In genomic region chrX:16479206-16479869, GRCh38 we compare ENCODE assay signal across 17 cellular contexts.
A peak's percentile ranks its signal among the peaks of the same experiment; 100 is the strongest.
DNase-seq lines count a peak whose midpoint lies in the region; ATAC-seq and TF ChIP-seq lines count a peak whose summit lies in the region.
"Had no signal": no experiment of that assay in that cellular context is flagged by ENCODE, and none has a peak within 500 bp of the region (broad histone marks: within the 10 kb centered on the region; RNA-seq: fewer than 3 reads in every experiment).

No MANE protein-coding gene starts in this region.

- no TSS peak for BruUV-seq in HCT116 (replicated peaks; lab: Mats Ljungman, UMichigan)

- H3K4me3 Mint-ChIP-seq in activated T-helper 17 cell treated with anti-CD3 and anti-CD28 coated beads, Interleukin-2, amount 50 U/mL, for 72 hours, result peak overlapping the region; percentile 44
- H3K4me3 Mint-ChIP-seq: activated B cell treated with CpG ODN at 0.5 μM for 24 hours; activated naive CD8-positive, alpha-beta T cell treated with anti-CD3 and anti-CD28 coated beads, Interleukin-2, amount 10 ng/mL, durations not matched to agents 7 days and 5 days; CD4-positive, alpha-beta memory T cell; H9 had no signal

- no peaks in the 10 kb centered on the region for H3K9me2 ChIP-seq in HCT116 (ENCODE audit: insufficient read depth)

- peak overlapping the region; percentile 52 for H3K4me2 ChIP-seq in HCT116 (ENCODE audit: low read length)
- H3K4me2 ChIP-seq: KMS-11 had no signal

- TF ChIP-seq CTCF in HCT116 (IDR thresholded peaks at IDR 0.05 in 2 of 3, conservative IDR thresholded peaks at IDR 0.05 in 1 of 3; ENCODE audit: borderline replicate concordance in 1 of 3, insufficient read depth in 1 of 3, low read depth in 2 of 3, low read length in 2 of 3), result no peak
- TF ChIP-seq CTCF in foreskin keratinocyte (conservative IDR thresholded peaks at IDR 0.05), result no peak

- DNase-seq in HCT116 (ENCODE audit: low read depth, low spot score) (no peak), foreskin keratinocyte (peak; percentile 60 to 74), NCI-H1436 treated with DMSO at 0.1 percent for 48 hours (lab: John Stamatoyannopoulos, UW) (no peak), NCI-H2029 treated with DMSO at 0.1 percent for 48 hours (lab: John Stamatoyannopoulos, UW) (no peak)
- DNase-seq: activated B cell treated with CpG ODN at 0.5 μM for 24 hours; activated naive CD8-positive, alpha-beta T cell treated with anti-CD3 and anti-CD28 coated beads, Interleukin-2, amount 10 ng/mL, durations not matched to agents 7 days and 5 days; CD4-positive, alpha-beta memory T cell; effector CD4-positive, alpha-beta T cell; H9; right lobe of liver; Right ventricle myocardium superior had no signal

- H3K36me3 ChIP-seq in ACC112 (ENCODE audit: insufficient read depth, low read length) (no peaks in the 10 kb centered on the region), HCT116 (ENCODE audit: control insufficient read depth in 1 of 2, insufficient read depth in 2 of 2, low read length in 2 of 2) (no peaks in the 10 kb centered on the region)
- H3K36me3 ChIP-seq: right lobe of liver, vagina had no signal

- TF ChIP-seq RAD21 in HCT116 (IDR thresholded peaks at IDR 0.05; ENCODE audit: low read depth), result no peak

- POLR2A ChIA-PET in HCT116 (lab: Charles Lee), result interaction anchor here (1.2 kb wide), 1 partner anchor 292 kb away, joined by 3 read pairs; no protein-coding TSS in a partner anchor

- H3K27ac ChIP-seq in ACC112 (ENCODE audit: low read depth, low read length) (peak overlapping the region; percentile 87), HCT116 (ENCODE audit: low read depth, low read length) (no peak overlapping the region), foreskin keratinocyte (peak overlapping the region; percentile 45)
- H3K27ac ChIP-seq: KMS-11, right lobe of liver, vagina had no signal

- no peak overlapping the region for H3K27ac Mint-ChIP-seq in activated T-helper 17 cell treated with anti-CD3 and anti-CD28 coated beads, Interleukin-2, amount 50 U/mL, for 72 hours
- H3K27ac Mint-ChIP-seq: activated B cell treated with CpG ODN at 0.5 μM for 24 hours; activated naive CD8-positive, alpha-beta T cell treated with anti-CD3 and anti-CD28 coated beads, Interleukin-2, amount 10 ng/mL, durations not matched to agents 7 days and 5 days; CD4-positive, alpha-beta memory T cell had no signal

- no peaks in the 10 kb centered on the region for H3K9me3 ChIP-seq in HCT116 (ENCODE audit: control insufficient read depth in 1 of 2, insufficient read depth in 1 of 2, low read depth in 1 of 2, low read length in 2 of 2)
- H3K9me3 ChIP-seq: right lobe of liver, vagina had no signal

- RAD21 ChIA-PET in HCT116 (lab: Charles Lee; ENCODE audit: low non-redundant PET in 1 of 2, low total read pairs in 2 of 2, uncharacterized antibody in 2 of 2, unreplicated experiment in 2 of 2), result no interaction called here

- H3K27me3 Mint-ChIP-seq in activated T-helper 17 cell treated with anti-CD3 and anti-CD28 coated beads, Interleukin-2, amount 50 U/mL, for 72 hours, result no peaks in the 10 kb centered on the region
- H3K27me3 Mint-ChIP-seq: activated B cell treated with CpG ODN at 0.5 μM for 24 hours; activated naive CD8-positive, alpha-beta T cell treated with anti-CD3 and anti-CD28 coated beads, Interleukin-2, amount 10 ng/mL, durations not matched to agents 7 days and 5 days had no signal

- no peak for TF ChIP-seq POLR2A in HCT116 (IDR thresholded peaks at IDR 0.05; ENCODE audit: borderline replicate concordance, extremely low read depth, insufficient read depth, insufficient read length)

- peaks cover 9% of the 10 kb centered on the region for H3K4me1 Mint-ChIP-seq in activated T-helper 17 cell treated with anti-CD3 and anti-CD28 coated beads, Interleukin-2, amount 50 U/mL, for 72 hours
- H3K4me1 Mint-ChIP-seq: activated B cell treated with CpG ODN at 0.5 μM for 24 hours had no signal

- H3K9me3 Mint-ChIP-seq in activated T-helper 17 cell treated with anti-CD3 and anti-CD28 coated beads, Interleukin-2, amount 50 U/mL, for 72 hours, result no peaks in the 10 kb centered on the region
- H3K9me3 Mint-ChIP-seq: activated B cell treated with CpG ODN at 0.5 μM for 24 hours; CD4-positive, alpha-beta memory T cell; H9 had no signal

- no peak overlapping the region for H3K9ac ChIP-seq in HCT116 (ENCODE audit: low read length)
- H3K9ac ChIP-seq: KMS-11 had no signal

- H3K4me1 ChIP-seq in ACC112 (ENCODE audit: control insufficient read depth, insufficient read depth, low read length, unreplicated experiment), result peaks cover 26% of the 10 kb centered on the region
- peaks cover 0 to 23% of the 10 kb centered on the region in 2 experiments; a peak in 2 of 4 replicates for H3K4me1 ChIP-seq in HCT116 (ENCODE audit: control insufficient read depth in 1 of 2, insufficient read depth in 2 of 2, low read length in 2 of 2)
- H3K4me1 ChIP-seq in foreskin keratinocyte, result peaks cover 25% of the 10 kb centered on the region
- H3K4me1 ChIP-seq: right lobe of liver, vagina had no signal

- H2AFZ ChIP-seq in ACC112 (ENCODE audit: low read length, unreplicated experiment) (peak overlapping the region; percentile 75), HCT116 (ENCODE audit: low read depth, low read length, poor library complexity, severe bottlenecking) (no peak overlapping the region)

- intact Hi-C loops in HCT116 (cut with micrococcal nuclease), result no loop called here

- peak overlapping the region; percentile 62 for H3K4me3 ChIP-seq in ACC112 (ENCODE audit: low read depth, low read length)
- no peak overlapping the region for H3K4me3 ChIP-seq in HCT116 (replicated peaks in 1 of 2; ENCODE audit: low read depth in 1 of 2, low read length in 2 of 2)
- H3K4me3 ChIP-seq: right lobe of liver, vagina had no signal

- no peak for ATAC-seq in HCT116
- ATAC-seq in activated T-helper 17 cell treated with anti-CD3 and anti-CD28 coated beads, Interleukin-2, amount 50 U/mL, for 72 hours (replicated peaks), result peak; percentile 89
- peak; percentile 93 for ATAC-seq in foreskin keratinocyte
- ATAC-seq in HG03196 (IDR thresholded peaks at IDR 0.05; ENCODE audit: unreplicated experiment), result no peak
- no peak for ATAC-seq in HG02678 (IDR thresholded peaks at IDR 0.05; ENCODE audit: unreplicated experiment)

- CTCF ChIA-PET in HCT116 (lab: Charles Lee), result no interaction called here

- H4K20me1 ChIP-seq in HCT116 (ENCODE audit: insufficient read depth), result no peaks in the 10 kb centered on the region

- H3K36me3 Mint-ChIP-seq in activated T-helper 17 cell treated with anti-CD3 and anti-CD28 coated beads, Interleukin-2, amount 50 U/mL, for 72 hours (ENCODE audit: low read depth), result no peaks in the 10 kb centered on the region
- H3K36me3 Mint-ChIP-seq: activated naive CD8-positive, alpha-beta T cell treated with anti-CD3 and anti-CD28 coated beads, Interleukin-2, amount 10 ng/mL, durations not matched to agents 7 days and 5 days; CD4-positive, alpha-beta memory T cell had no signal

- H3K79me2 ChIP-seq in ACC112 (ENCODE audit: control insufficient read depth, insufficient read depth, low read length, unreplicated experiment) (no peaks in the 10 kb centered on the region), HCT116 (ENCODE audit: insufficient read depth, low read length) (no peaks in the 10 kb centered on the region)

- H3K27me3 ChIP-seq in ACC112 (ENCODE audit: insufficient read depth, low read length) (no peaks in the 10 kb centered on the region), HCT116 (ENCODE audit: insufficient read depth, low read length) (no peaks in the 10 kb centered on the region), foreskin keratinocyte (no peaks in the 10 kb centered on the region)
- H3K27me3 ChIP-seq: right lobe of liver, vagina had no signal

TF ChIP-seq in HCT116, 20 proteins besides CTCF, POLR2A, EP300 and RAD21 (continues in another document):
- peak; percentile 77 for TF ChIP-seq FOSL1 (IDR thresholded peaks at IDR 0.05; ENCODE audit: low read depth)
- TF ChIP-seq TCF7L2 (IDR thresholded peaks at IDR 0.05; ENCODE audit: borderline replicate concordance, extremely low read depth, insufficient read depth, insufficient read length), result no peak
- TF ChIP-seq ZNF274 (IDR thresholded peaks at IDR 0.05; ENCODE audit: low read depth, low read length), result no peak
- TF ChIP-seq JUND (IDR thresholded peaks at IDR 0.05), result peak; percentile 72
- TF ChIP-seq EZH2phosphoT487 (IDR thresholded peaks at IDR 0.05; ENCODE audit: borderline replicate concordance), result no peak
- no peak for TF ChIP-seq EGR1 (IDR thresholded peaks at IDR 0.05; ENCODE audit: low read depth)
- no peak for TF ChIP-seq ZBTB33 (IDR thresholded peaks at IDR 0.05; ENCODE audit: extremely low read depth, insufficient replicate concordance, low read length)

Comparison
In these comparisons a context has a peak if more than half of its experiments do, and no peak if none do; other contexts are left out.
1. ATAC-seq: peak in activated T-helper 17 cell treated with anti-CD3 and anti-CD28 coated beads, Interleukin-2, amount 50 U/mL, for 72 hours (single experiment) and foreskin keratinocyte (single experiment); none in HCT116 (single experiment), HG03196 (single experiment) and HG02678 (single experiment).
2. DNase-seq: peak in foreskin keratinocyte (2 of 2); none in HCT116 (single experiment), NCI-H1436 treated with DMSO at 0.1 percent for 48 hours (single experiment) and NCI-H2029 treated with DMSO at 0.1 percent for 48 hours (single experiment).